ENCODE assay signal across 3 cellular contexts in genomic region chr2:237424544-237424943, GRCh38.
TF ChIP-seq lines count a peak whose summit lies in the region.

No MANE protein-coding gene starts in this region.

TF ChIP-seq in SK-N-SH, 30 proteins besides CTCF, POLR2A, EP300 and RAD21 (continued from another document):
- no peak for TF ChIP-seq CHD2 (IDR thresholded peaks at IDR 0.05; ENCODE audit: low read length, partially characterized antibody)
- TF ChIP-seq RFX5 (IDR thresholded peaks at IDR 0.05; ENCODE audit: low read length): no peak
- no peak for TF ChIP-seq JUND (IDR thresholded peaks at IDR 0.05)
- TF ChIP-seq TEAD4 (IDR thresholded peaks at IDR 0.05; ENCODE audit: borderline replicate concordance, insufficient read depth): no peak
- TF ChIP-seq GATA2 (CRISPR knock-in tag; IDR thresholded peaks at IDR 0.05): no peak
- no peak for TF ChIP-seq SIN3A (IDR thresholded peaks at IDR 0.05; ENCODE audit: borderline replicate concordance, low read depth, low read length)
- no peak for TF ChIP-seq TAF1 (IDR thresholded peaks at IDR 0.05; ENCODE audit: borderline replicate concordance, low read depth, low read length)
- no peak for TF ChIP-seq MEF2A (IDR thresholded peaks at IDR 0.05; ENCODE audit: borderline replicate concordance, low read depth)
- TF ChIP-seq FOXJ3 (CRISPR knock-in tag; IDR thresholded peaks at IDR 0.05): no peak
- TF ChIP-seq EZH2phosphoT487 (IDR thresholded peaks at IDR 0.05; ENCODE audit: borderline replicate concordance, low read depth): no peak
- TF ChIP-seq TCF12 (IDR thresholded peaks at IDR 0.05): no peak
- no peak for TF ChIP-seq REST (IDR thresholded peaks at IDR 0.05; ENCODE audit: low read depth, low read length)
- no peak for TF ChIP-seq GABPA (IDR thresholded peaks at IDR 0.05; ENCODE audit: low read depth)

TF ChIP-seq in SK-N-SH treated with all-trans-retinoic acid at 6 μM for 48 hours, 23 proteins besides CTCF, POLR2A, EP300 and RAD21 (continued from another document):
- TF ChIP-seq TOX (CRISPR knock-in tag; IDR thresholded peaks at IDR 0.05; ENCODE audit: borderline replicate concordance): no peak

TF ChIP-seq in HCT116, 20 proteins besides CTCF, POLR2A, EP300 and RAD21 (continued from another document):
- TF ChIP-seq REST (IDR thresholded peaks at IDR 0.05; ENCODE audit: low read depth) (no peak), CEBPB (IDR thresholded peaks at IDR 0.05; ENCODE audit: low read depth) (no peak), CBX3 (IDR thresholded peaks at IDR 0.05; ENCODE audit: low read depth) (no peak), ZBTB33 (IDR thresholded peaks at IDR 0.05; ENCODE audit: extremely low read depth, insufficient replicate concordance, low read length) (no peak)
- TF ChIP-seq, protein P1, sequence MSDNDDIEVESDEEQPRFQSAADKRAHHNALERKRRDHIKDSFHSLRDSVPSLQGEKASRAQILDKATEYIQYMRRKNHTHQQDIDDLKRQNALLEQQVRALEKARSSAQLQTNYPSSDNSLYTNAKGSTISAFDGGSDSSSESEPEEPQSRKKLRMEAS (IDR thresholded peaks at IDR 0.05): no peak
